29 cellular contexts compared by ENCODE assay signal in the genomic region with DNA sequence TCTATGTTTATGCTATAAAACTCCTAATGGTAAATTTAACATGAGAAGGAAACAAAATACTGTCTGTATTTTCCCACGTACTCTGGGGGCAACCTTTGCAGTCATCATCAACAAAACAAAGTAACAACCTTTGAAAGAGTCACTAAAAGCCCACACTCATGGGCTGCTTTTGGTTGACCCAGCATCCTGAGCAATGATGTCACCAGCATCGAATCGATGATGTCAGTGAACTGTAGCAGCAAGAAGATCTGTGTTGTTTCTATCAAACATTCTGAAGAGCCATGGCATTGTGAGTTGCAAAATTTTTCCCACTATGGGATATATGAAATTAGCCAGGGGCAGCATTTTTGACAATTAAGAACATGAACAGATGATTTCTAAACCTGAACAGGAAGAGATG.
"Had no signal": no experiment of that assay in that cellular context is flagged by ENCODE, and none has a peak within 500 bp of the region (broad histone marks: within the 10 kb centered on the region; RNA-seq: fewer than 3 reads in every experiment).

No MANE protein-coding gene starts in this region.

- H3K9me3 Mint-ChIP-seq: dendritic cell treated with granulocyte-macrophage colony-stimulating factor and Interleukin-4, amounts not matched to agents 40 ng/mL and 50 ng/mL, for 4 days; effector memory CD8-positive, alpha-beta T cell; endodermal cell had no signal

- FAIRE-seq: colon, endometrium, endothelial cell of umbilical vein, frontal cortex had no signal

- H3K27me3 ChIP-seq: colonic mucosa, esophagus muscularis mucosa, gastrocnemius medialis, gastroesophageal sphincter had no signal

- H3K36me3 ChIP-seq: colonic mucosa, esophagus muscularis mucosa, esophagus squamous epithelium, gastrocnemius medialis, gastroesophageal sphincter, heart left ventricle, heart right ventricle had no signal

- H3K4me3 Mint-ChIP-seq: dendritic cell treated with granulocyte-macrophage colony-stimulating factor and Interleukin-4, amounts not matched to agents 40 ng/mL and 50 ng/mL, for 4 days; effector memory CD8-positive, alpha-beta T cell; endodermal cell had no signal

- DNase-seq: colonic mucosa; cortex of kidney; dermis blood vessel endothelial cell; dorsolateral prefrontal cortex; effector CD4-positive, alpha-beta T cell; effector CD8-positive, alpha-beta T cell; effector memory CD4-positive, alpha-beta T cell; effector memory CD8-positive, alpha-beta T cell; endodermal cell; erythroblast; esophagus squamous epithelium; foreskin fibroblast; foreskin keratinocyte; foreskin melanocyte; gastrocnemius medialis; glutamatergic neuron; head of caudate nucleus; heart left ventricle; heart right ventricle had no signal

- H3K4me1 ChIP-seq: colonic mucosa, esophagus muscularis mucosa, esophagus squamous epithelium, foreskin keratinocyte, gastrocnemius medialis, gastroesophageal sphincter, heart left ventricle, heart right ventricle had no signal

- H3K27ac Mint-ChIP-seq: dendritic cell treated with granulocyte-macrophage colony-stimulating factor and Interleukin-4, amounts not matched to agents 40 ng/mL and 50 ng/mL, for 4 days; effector memory CD8-positive, alpha-beta T cell; endodermal cell had no signal

- H3K27ac ChIP-seq: colonic mucosa, coronary artery, dorsolateral prefrontal cortex, epithelial cell of prostate, esophagus muscularis mucosa, esophagus squamous epithelium, foreskin keratinocyte, gastrocnemius medialis, gastroesophageal sphincter, heart left ventricle, heart right ventricle had no signal

- ATAC-seq: effector memory CD8-positive, alpha-beta T cell; esophagus mucosa; foreskin keratinocyte; gastrocnemius medialis; gastroesophageal sphincter; heart left ventricle; heart right ventricle had no signal

- H3K9me3 ChIP-seq: colonic mucosa, esophagus muscularis mucosa, esophagus squamous epithelium, gastrocnemius medialis, gastroesophageal sphincter, heart left ventricle had no signal

- H3K4me3 ChIP-seq: colonic mucosa, coronary artery, dorsolateral prefrontal cortex, esophagus muscularis mucosa, esophagus squamous epithelium, gastrocnemius medialis, gastroesophageal sphincter, heart left ventricle, heart right ventricle had no signal

- H3K27me3 Mint-ChIP-seq: dendritic cell treated with granulocyte-macrophage colony-stimulating factor and Interleukin-4, amounts not matched to agents 40 ng/mL and 50 ng/mL, for 4 days had no signal
